Comparison of ENCODE assay signal across 20 cellular contexts in genomic region chr10:125929613-125930012, GRCh38. TPM values are rescaled to one million over a fixed set of nuclear protein-coding genes. Genes with fewer than 3 reads are reported as not detected.
"Had no signal": no experiment of that assay in that cellular context is flagged by ENCODE, and none has a peak within 500 bp of the region (broad histone marks: within the 10 kb centered on the region; RNA-seq: fewer than 3 reads in every experiment).

No MANE protein-coding gene starts in this region.

- H3K4me1 ChIP-seq: neural progenitor cell, parathyroid adenoma, right lobe of liver, thyroid gland, upper lobe of right lung, uterus had no signal

- H3K27me3 ChIP-seq: neural progenitor cell, right lobe of liver, stomach, thyroid gland, upper lobe of right lung, uterus had no signal

- H3K4me2 ChIP-seq: neural progenitor cell had no signal

- DNase-seq: cortex of kidney; effector memory CD8-positive, alpha-beta T cell; naive thymus-derived CD4-positive, alpha-beta T cell; right lobe of liver; stimulated activated CD4-positive, alpha-beta T cell treated with anti-CD3 and anti-CD28 coated beads, Interleukin-2, amount 100 ng/mL, for 24 hours; stimulated activated CD4-positive, alpha-beta T cell treated with anti-CD3 and anti-CD28 coated beads, Interleukin-4, amount 100 ng/mL, for 24 hours; stimulated activated naive CD4-positive, alpha-beta T cell treated with Interleukin-2 at 50 U/mL for 16 hours; stomach; thyroid gland; upper lobe of right lung; uterus had no signal

- ATAC-seq: effector memory CD8-positive, alpha-beta T cell; left lobe of liver; naive thymus-derived CD4-positive, alpha-beta T cell; right lobe of liver; stimulated activated effector memory CD8-positive, alpha-beta T cell treated with anti-CD3 and anti-CD28 coated beads, Interleukin-12 subunit alpha, Interleukin-12 subunit beta, amount 100 ng/mL, for 72 hours; upper lobe of right lung had no signal

- H3K27ac ChIP-seq: neural progenitor cell, parathyroid adenoma, right lobe of liver, stomach, thyroid gland, upper lobe of right lung, uterus had no signal

- H3K4me3 ChIP-seq: lung, neural progenitor cell, right lobe of liver, stomach, thyroid gland, upper lobe of right lung, uterus had no signal

- H3K9ac ChIP-seq: neural progenitor cell, parathyroid adenoma had no signal

- H3K36me3 ChIP-seq: neural progenitor cell, right lobe of liver, stomach, thyroid gland, upper lobe of right lung, uterus had no signal

- H2AFZ ChIP-seq: neural progenitor cell, parathyroid adenoma had no signal

- H3K36me3 Mint-ChIP-seq: memory B cell; stimulated activated effector memory CD8-positive, alpha-beta T cell treated with anti-CD3 and anti-CD28 coated beads, Interleukin-12 subunit alpha, Interleukin-12 subunit beta, amount 100 ng/mL, for 72 hours had no signal

- H3K79me2 ChIP-seq: parathyroid adenoma had no signal

- H3K9me3 Mint-ChIP-seq: effector memory CD8-positive, alpha-beta T cell; stimulated activated effector memory CD8-positive, alpha-beta T cell treated with anti-CD3 and anti-CD28 coated beads, Interleukin-12 subunit alpha, Interleukin-12 subunit beta, amount 100 ng/mL, for 72 hours had no signal

- H3K4me1 Mint-ChIP-seq: naive thymus-derived CD4-positive, alpha-beta T cell; stimulated activated effector memory CD8-positive, alpha-beta T cell treated with anti-CD3 and anti-CD28 coated beads, Interleukin-12 subunit alpha, Interleukin-12 subunit beta, amount 100 ng/mL, for 72 hours had no signal

- H3K4me3 Mint-ChIP-seq: effector memory CD8-positive, alpha-beta T cell; memory B cell; naive thymus-derived CD4-positive, alpha-beta T cell; nephron; neural progenitor cell; stimulated activated effector memory CD8-positive, alpha-beta T cell treated with anti-CD3 and anti-CD28 coated beads, Interleukin-12 subunit alpha, Interleukin-12 subunit beta, amount 100 ng/mL, for 72 hours had no signal

- H3K9me3 ChIP-seq: right lobe of liver, stomach, thyroid gland, upper lobe of right lung, uterus had no signal

- H3K27ac Mint-ChIP-seq: effector memory CD8-positive, alpha-beta T cell; memory B cell; naive thymus-derived CD4-positive, alpha-beta T cell; nephron; neural progenitor cell; progenitor cell of endocrine pancreas; stimulated activated effector memory CD8-positive, alpha-beta T cell treated with anti-CD3 and anti-CD28 coated beads, Interleukin-12 subunit alpha, Interleukin-12 subunit beta, amount 100 ng/mL, for 72 hours had no signal

RNA-seq across cellular contexts. Expression of gene FANK1, which starts 33.2 kb away (rescaled TPM):
- total RNA-seq: left lobe of liver had no signal
- polyA plus RNA-seq: liver; naive thymus-derived CD4-positive, alpha-beta T cell had no signal
